Comparison of ENCODE assay signal across 8 cellular contexts in genomic region chr1:1778827-1779675, GRCh38. TPM values are rescaled to one million over a fixed set of nuclear protein-coding genes. Genes with fewer than 3 reads are reported as not detected.
DNase-seq lines count a peak whose midpoint lies in the region; ATAC-seq and TF ChIP-seq lines count a peak whose summit lies in the region.

No MANE protein-coding gene starts in this region.

- H2BK5ac ChIP-seq in mesenchymal stem cell (ENCODE audit: low read depth, low read length, poor library complexity, severe bottlenecking): no peak overlapping the region

- peak overlapping the region; percentile 5 for H4K91ac ChIP-seq in mesenchymal stem cell (ENCODE audit: low read length)

- H3K36me3 ChIP-seq in colonic mucosa (no peaks in the 10 kb centered on the region), mesenchymal stem cell (ENCODE audit: control insufficient read depth in 1 of 2, insufficient read depth in 2 of 2, low read depth in 1 of 2, low read length in 2 of 2) (peaks cover 0 to 33% of the 10 kb centered on the region in 2 experiments)

- H3K4ac ChIP-seq in mesenchymal stem cell (ENCODE audit: low read depth in 1 of 2, low read length in 2 of 2): peak overlapping the region in 1 of 2 experiments; percentile 49

- H3K4me1 ChIP-seq in colonic mucosa (peaks cover 50% of the 10 kb centered on the region), mesenchymal stem cell (ENCODE audit: control insufficient read depth, insufficient read depth, low read depth, low read length) (peaks cover 43% of the 10 kb centered on the region)

- H4K8ac ChIP-seq in mesenchymal stem cell (ENCODE audit: low read length): peak overlapping the region; percentile 88

- peak overlapping the region in 1 of 2 experiments; percentile 38 for H3K14ac ChIP-seq in mesenchymal stem cell (ENCODE audit: low read length in 2 of 2)

- H3K79me1 ChIP-seq in mesenchymal stem cell (replicated peaks; ENCODE audit: low read length, poor library complexity, severe bottlenecking): peaks cover 11% of the 10 kb centered on the region

- H2AK5ac ChIP-seq in mesenchymal stem cell (ENCODE audit: low read length, severe bottlenecking): peak overlapping the region; percentile 24

- H3K4me2 ChIP-seq in mesenchymal stem cell (ENCODE audit: low read length, poor library complexity, severe bottlenecking): peak overlapping the region; percentile 95

- intact Hi-C loops in colonic mucosa (cut with DNase I): no loop called here

- DNase-seq in NCI-H2081 (lab: John Stamatoyannopoulos, UW) (peak; percentile 57 to 73), NCI-H2081 treated with DMSO at 0.1 percent for 48 hours (lab: John Stamatoyannopoulos, UW) (no peak), NCI-H1436 (lab: John Stamatoyannopoulos, UW) (peak; percentile 84), colonic mucosa (peak; percentile 93), mesenchymal stem cell (peak; percentile 29)
- peak; percentile 78 for DNase-seq in activated CD4-positive, alpha-beta T cell treated with anti-CD3 and anti-CD28 coated beads for 1 hour
- DNase-seq in stimulated activated CD8-positive, alpha-beta memory T cell treated with anti-CD3 and anti-CD28 coated beads, Interleukin-15, amount 100 ng/mL, for 1 hour (ENCODE audit: low read depth): peak; percentile 49

- H3K4me3 ChIP-seq in colonic mucosa: peak overlapping the region; percentile 75
- H3K4me3 ChIP-seq in mesenchymal stem cell (ENCODE audit: insufficient read depth in 1 of 2, low read depth in 1 of 2, low read length in 2 of 2): peak overlapping the region; percentile 76 to 95

- H2AFZ ChIP-seq in mesenchymal stem cell (ENCODE audit: low read depth, low read length): no peak overlapping the region

- H3K27me3 ChIP-seq in colonic mucosa: no peaks in the 10 kb centered on the region
- H3K27me3 ChIP-seq in mesenchymal stem cell (ENCODE audit: control insufficient read depth in 1 of 2, insufficient read depth in 1 of 2, low read length in 2 of 2): no peaks in the 10 kb centered on the region

- no peak overlapping the region for H2BK15ac ChIP-seq in mesenchymal stem cell (ENCODE audit: low read depth, poor library complexity, severe bottlenecking)

- 15% methylated on average over 50 of the region's 54 CpGs for WGBS in mesenchymal stem cell

- peak overlapping the region; percentile 50 to 64 for H3K18ac ChIP-seq in mesenchymal stem cell (ENCODE audit: low read depth in 1 of 2, low read length in 2 of 2)

- peak overlapping the region; percentile 27 for H2BK120ac ChIP-seq in mesenchymal stem cell (ENCODE audit: low read depth, low read length)

- H2BK12ac ChIP-seq in mesenchymal stem cell (ENCODE audit: low read length in 2 of 2): no peak overlapping the region

- H3K27ac ChIP-seq in colonic mucosa (peak overlapping the region; percentile 94), mesenchymal stem cell (ENCODE audit: low read length, poor library complexity, severe bottlenecking) (no peak overlapping the region)

- TF ChIP-seq CTCF in colonic mucosa (IDR thresholded peaks at IDR 0.05): no peak

- ATAC-seq in HG02759 (IDR thresholded peaks at IDR 0.05; ENCODE audit: unreplicated experiment): peak; percentile 68

- no peak overlapping the region for H3K23ac ChIP-seq in mesenchymal stem cell (ENCODE audit: low read length in 2 of 2)

- no peaks in the 10 kb centered on the region for H3K9me3 ChIP-seq in colonic mucosa
- no peaks in the 10 kb centered on the region for H3K9me3 ChIP-seq in mesenchymal stem cell (ENCODE audit: control insufficient read depth, low read length)

- H3K9ac ChIP-seq in colonic mucosa (ENCODE audit: low read depth in 2 of 2, low read length in 2 of 2) (peak overlapping the region; percentile 94 to 97), mesenchymal stem cell (ENCODE audit: low read length) (peak overlapping the region; percentile 89)

RNA-seq across cellular contexts. Expression of gene NADK, which starts 0.8 kb away (rescaled TPM):
- total RNA-seq in colonic mucosa: 100 to 1,000 TPM; 122 to 146 TPM
- 42.8 TPM for polyA plus RNA-seq in mesenchymal stem cell (2013, experiment 1 of 2)
- 40.7 TPM for polyA plus RNA-seq in mesenchymal stem cell (2013, experiment 2 of 2)

RNA-seq across cellular contexts. Expression of gene CDK11A, which starts 54.9 kb away (rescaled TPM):
- total RNA-seq in colonic mucosa: 10 to 100 TPM; 52.2 to 58.5 TPM
- polyA plus RNA-seq in mesenchymal stem cell (2013, experiment 1 of 2): 20.9 TPM
- 19.3 TPM for polyA plus RNA-seq in mesenchymal stem cell (2013, experiment 2 of 2)
